In the genomic region with DNA sequence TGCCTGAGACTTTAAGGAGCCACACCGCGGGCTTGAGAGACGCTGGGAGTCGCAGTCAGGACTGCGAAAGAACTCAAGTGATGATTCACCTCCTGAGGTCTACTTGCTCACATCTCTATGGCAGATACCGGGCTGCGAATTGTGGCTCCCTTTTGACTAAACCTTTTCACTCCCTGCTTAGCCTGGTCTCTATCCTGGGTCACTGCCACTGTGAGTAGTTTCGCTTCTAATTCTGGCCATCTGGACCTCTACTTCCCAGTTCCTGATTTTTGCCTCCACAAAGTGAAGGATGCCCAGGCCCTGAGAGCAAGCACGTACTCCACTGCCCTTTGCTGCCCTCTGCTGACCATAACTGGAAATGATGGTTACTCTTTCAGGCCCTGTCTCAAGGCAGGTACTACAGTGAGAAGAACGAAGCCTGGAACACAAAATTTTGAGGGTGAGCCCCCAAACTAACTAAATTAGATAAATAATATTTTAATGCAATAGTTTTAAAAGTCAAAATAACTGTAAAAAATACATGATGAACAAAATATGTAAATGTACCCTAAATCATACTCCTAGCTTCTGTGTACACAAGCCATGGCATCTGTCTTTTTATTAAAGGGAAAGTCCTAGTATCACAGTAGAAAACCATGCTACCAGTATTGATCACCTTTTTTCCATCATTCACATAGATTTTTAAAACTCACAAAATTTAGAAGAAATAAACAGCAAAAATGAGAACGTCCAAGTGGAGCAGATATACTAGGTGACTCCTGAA, we compare ENCODE assay signal across 1 cellular context.
TF ChIP-seq lines count a peak whose summit lies in the region.

No MANE protein-coding gene starts in this region.

TF ChIP-seq in GM12878, 131 proteins besides CTCF, POLR2A, EP300 and RAD21 (continued from another document):
- TF ChIP-seq, protein P1, sequence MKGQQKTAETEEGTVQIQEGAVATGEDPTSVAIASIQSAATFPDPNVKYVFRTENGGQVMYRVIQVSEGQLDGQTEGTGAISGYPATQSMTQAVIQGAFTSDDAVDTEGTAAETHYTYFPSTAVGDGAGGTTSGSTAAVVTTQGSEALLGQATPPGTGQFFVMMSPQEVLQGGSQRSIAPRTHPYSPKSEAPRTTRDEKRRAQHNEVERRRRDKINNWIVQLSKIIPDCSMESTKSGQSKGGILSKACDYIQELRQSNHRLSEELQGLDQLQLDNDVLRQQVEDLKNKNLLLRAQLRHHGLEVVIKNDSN (IDR thresholded peaks at IDR 0.05; ENCODE audit: borderline replicate concordance, extremely low read length, insufficient read depth, low read depth, low read length): no peak
- TF ChIP-seq FOS (IDR thresholded peaks at IDR 0.05; ENCODE audit: borderline replicate concordance, extremely low read depth, insufficient read length) (no peak), ZBED1 (IDR thresholded peaks at IDR 0.05; ENCODE audit: borderline replicate concordance) (no peak), BACH1 (IDR thresholded peaks at IDR 0.05; ENCODE audit: borderline replicate concordance) (no peak), BMI1 (IDR thresholded peaks at IDR 0.05; ENCODE audit: borderline replicate concordance) (no peak), KLF5 (IDR thresholded peaks at IDR 0.05; ENCODE audit: partially characterized antibody) (no peak), CHD1 (IDR thresholded peaks at IDR 0.05; ENCODE audit: low read depth, low read length) (no peak), TCF12 (IDR thresholded peaks at IDR 0.05; ENCODE audit: low read depth, low read length) (no peak), IKZF2 (IDR thresholded peaks at IDR 0.05) (peak; percentile 69 to 81), ZSCAN29 (IDR thresholded peaks at IDR 0.05) (no peak), HDAC2 (IDR thresholded peaks at IDR 0.05) (no peak), EED (IDR thresholded peaks at IDR 0.05; ENCODE audit: low read depth) (peak; percentile 74), IRF4 (IDR thresholded peaks at IDR 0.05; ENCODE audit: low read depth, low read length) (peak; percentile 59; the same call in 1 of the 2 replicates), HDAC6 (IDR thresholded peaks at IDR 0.05; ENCODE audit: unreplicated experiment) (no peak), ZNF207 (IDR thresholded peaks at IDR 0.05; ENCODE audit: borderline replicate concordance) (no peak), ZNF274 (IDR thresholded peaks at IDR 0.05; ENCODE audit: insufficient read depth, insufficient read length) (no peak), RB1 (IDR thresholded peaks at IDR 0.05; ENCODE audit: borderline replicate concordance) (0 out of 2 replicates have a peak, but pooled peaks have one; percentile 34), NRF1 (conservative IDR thresholded peaks at IDR 0.05; ENCODE audit: low read depth, low read length) (no peak), WRNIP1 (IDR thresholded peaks at IDR 0.05; ENCODE audit: borderline replicate concordance, low read depth, low read length) (no peak), EZH2 (IDR thresholded peaks at IDR 0.05; ENCODE audit: borderline replicate concordance, control insufficient read depth, low read depth, low read length) (no peak), HCFC1 (IDR thresholded peaks at IDR 0.05; ENCODE audit: low read length) (0 out of 2 replicates have a peak, but pooled peaks have one; percentile 26), RCOR1 (conservative IDR thresholded peaks at IDR 0.05; ENCODE audit: low read depth, low read length) (no peak), HDGF (IDR thresholded peaks at IDR 0.05) (0 out of 2 replicates have a peak, but pooled peaks have one; percentile 34), MEF2A (IDR thresholded peaks at IDR 0.05; ENCODE audit: insufficient read depth, low read depth, low read length) (peak; percentile 40; the same call in 1 of the 2 replicates), NBN (IDR thresholded peaks at IDR 0.05) (0 out of 2 replicates have a peak, but pooled peaks have one; percentile 31), SPI1 (IDR thresholded peaks at IDR 0.05; ENCODE audit: borderline replicate concordance, insufficient read depth, low read depth, low read length) (peak; percentile 89), IKZF1 (conservative IDR thresholded peaks at IDR 0.05) (peak; percentile 67), RUNX3 (IDR thresholded peaks at IDR 0.05; ENCODE audit: low read length) (peak; percentile 27; the same call in 1 of the 2 replicates), PAX8 (IDR thresholded peaks at IDR 0.05) (no peak), FOXM1 (IDR thresholded peaks at IDR 0.05; ENCODE audit: low read depth, low read length) (no peak), SUPT20H (IDR thresholded peaks at IDR 0.05; ENCODE audit: borderline replicate concordance, control insufficient read depth, low read depth, low read length) (no peak), SMC3 (IDR thresholded peaks at IDR 0.05; ENCODE audit: borderline replicate concordance, low read length) (peak; percentile 82), NFYA (IDR thresholded peaks at IDR 0.05; ENCODE audit: borderline replicate concordance, low read depth, low read length) (no peak), ZNF24 (IDR thresholded peaks at IDR 0.05) (no peak)
- TF ChIP-seq, protein P2, sequence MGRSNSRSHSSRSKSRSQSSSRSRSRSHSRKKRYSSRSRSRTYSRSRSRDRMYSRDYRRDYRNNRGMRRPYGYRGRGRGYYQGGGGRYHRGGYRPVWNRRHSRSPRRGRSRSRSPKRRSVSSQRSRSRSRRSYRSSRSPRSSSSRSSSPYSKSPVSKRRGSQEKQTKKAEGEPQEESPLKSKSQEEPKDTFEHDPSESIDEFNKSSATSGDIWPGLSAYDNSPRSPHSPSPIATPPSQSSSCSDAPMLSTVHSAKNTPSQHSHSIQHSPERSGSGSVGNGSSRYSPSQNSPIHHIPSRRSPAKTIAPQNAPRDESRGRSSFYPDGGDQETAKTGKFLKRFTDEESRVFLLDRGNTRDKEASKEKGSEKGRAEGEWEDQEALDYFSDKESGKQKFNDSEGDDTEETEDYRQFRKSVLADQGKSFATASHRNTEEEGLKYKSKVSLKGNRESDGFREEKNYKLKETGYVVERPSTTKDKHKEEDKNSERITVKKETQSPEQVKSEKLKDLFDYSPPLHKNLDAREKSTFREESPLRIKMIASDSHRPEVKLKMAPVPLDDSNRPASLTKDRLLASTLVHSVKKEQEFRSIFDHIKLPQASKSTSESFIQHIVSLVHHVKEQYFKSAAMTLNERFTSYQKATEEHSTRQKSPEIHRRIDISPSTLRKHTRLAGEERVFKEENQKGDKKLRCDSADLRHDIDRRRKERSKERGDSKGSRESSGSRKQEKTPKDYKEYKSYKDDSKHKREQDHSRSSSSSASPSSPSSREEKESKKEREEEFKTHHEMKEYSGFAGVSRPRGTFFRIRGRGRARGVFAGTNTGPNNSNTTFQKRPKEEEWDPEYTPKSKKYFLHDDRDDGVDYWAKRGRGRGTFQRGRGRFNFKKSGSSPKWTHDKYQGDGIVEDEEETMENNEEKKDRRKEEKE (IDR thresholded peaks at IDR 0.05): no peak
- TF ChIP-seq, protein P3, sequence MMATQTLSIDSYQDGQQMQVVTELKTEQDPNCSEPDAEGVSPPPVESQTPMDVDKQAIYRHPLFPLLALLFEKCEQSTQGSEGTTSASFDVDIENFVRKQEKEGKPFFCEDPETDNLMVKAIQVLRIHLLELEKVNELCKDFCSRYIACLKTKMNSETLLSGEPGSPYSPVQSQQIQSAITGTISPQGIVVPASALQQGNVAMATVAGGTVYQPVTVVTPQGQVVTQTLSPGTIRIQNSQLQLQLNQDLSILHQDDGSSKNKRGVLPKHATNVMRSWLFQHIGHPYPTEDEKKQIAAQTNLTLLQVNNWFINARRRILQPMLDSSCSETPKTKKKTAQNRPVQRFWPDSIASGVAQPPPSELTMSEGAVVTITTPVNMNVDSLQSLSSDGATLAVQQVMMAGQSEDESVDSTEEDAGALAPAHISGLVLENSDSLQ (IDR thresholded peaks at IDR 0.05): no peak
- TF ChIP-seq, protein P4, sequence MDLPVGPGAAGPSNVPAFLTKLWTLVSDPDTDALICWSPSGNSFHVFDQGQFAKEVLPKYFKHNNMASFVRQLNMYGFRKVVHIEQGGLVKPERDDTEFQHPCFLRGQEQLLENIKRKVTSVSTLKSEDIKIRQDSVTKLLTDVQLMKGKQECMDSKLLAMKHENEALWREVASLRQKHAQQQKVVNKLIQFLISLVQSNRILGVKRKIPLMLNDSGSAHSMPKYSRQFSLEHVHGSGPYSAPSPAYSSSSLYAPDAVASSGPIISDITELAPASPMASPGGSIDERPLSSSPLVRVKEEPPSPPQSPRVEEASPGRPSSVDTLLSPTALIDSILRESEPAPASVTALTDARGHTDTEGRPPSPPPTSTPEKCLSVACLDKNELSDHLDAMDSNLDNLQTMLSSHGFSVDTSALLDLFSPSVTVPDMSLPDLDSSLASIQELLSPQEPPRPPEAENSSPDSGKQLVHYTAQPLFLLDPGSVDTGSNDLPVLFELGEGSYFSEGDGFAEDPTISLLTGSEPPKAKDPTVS (IDR thresholded peaks at IDR 0.05; ENCODE audit: low read depth, low read length): no peak
- TF ChIP-seq, protein P5, sequence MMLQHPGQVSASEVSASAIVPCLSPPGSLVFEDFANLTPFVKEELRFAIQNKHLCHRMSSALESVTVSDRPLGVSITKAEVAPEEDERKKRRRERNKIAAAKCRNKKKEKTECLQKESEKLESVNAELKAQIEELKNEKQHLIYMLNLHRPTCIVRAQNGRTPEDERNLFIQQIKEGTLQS (IDR thresholded peaks at IDR 0.05; ENCODE audit: borderline replicate concordance, extremely low read depth, low read depth, low read length): no peak
- TF ChIP-seq, protein P6, sequence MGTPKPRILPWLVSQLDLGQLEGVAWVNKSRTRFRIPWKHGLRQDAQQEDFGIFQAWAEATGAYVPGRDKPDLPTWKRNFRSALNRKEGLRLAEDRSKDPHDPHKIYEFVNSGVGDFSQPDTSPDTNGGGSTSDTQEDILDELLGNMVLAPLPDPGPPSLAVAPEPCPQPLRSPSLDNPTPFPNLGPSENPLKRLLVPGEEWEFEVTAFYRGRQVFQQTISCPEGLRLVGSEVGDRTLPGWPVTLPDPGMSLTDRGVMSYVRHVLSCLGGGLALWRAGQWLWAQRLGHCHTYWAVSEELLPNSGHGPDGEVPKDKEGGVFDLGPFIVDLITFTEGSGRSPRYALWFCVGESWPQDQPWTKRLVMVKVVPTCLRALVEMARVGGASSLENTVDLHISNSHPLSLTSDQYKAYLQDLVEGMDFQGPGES (IDR thresholded peaks at IDR 0.05): no peak
- TF ChIP-seq, protein P7, sequence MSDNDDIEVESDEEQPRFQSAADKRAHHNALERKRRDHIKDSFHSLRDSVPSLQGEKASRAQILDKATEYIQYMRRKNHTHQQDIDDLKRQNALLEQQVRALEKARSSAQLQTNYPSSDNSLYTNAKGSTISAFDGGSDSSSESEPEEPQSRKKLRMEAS (IDR thresholded peaks at IDR 0.05; ENCODE audit: low read depth, low read length): no peak
TF ChIP-seq in GM12878: peak in this region for 14.
